ENCODE assay signal across 26 cellular contexts in genomic region chr3:40294434-40294833, GRCh38.
"Had no signal": no experiment of that assay in that cellular context is flagged by ENCODE, and none has a peak within 500 bp of the region (broad histone marks: within the 10 kb centered on the region; RNA-seq: fewer than 3 reads in every experiment).

No MANE protein-coding gene starts in this region.

- ATAC-seq: activated CD4-positive, alpha-beta T cell treated with anti-CD3 and anti-CD28 coated beads for 36 hours; activated naive CD4-positive, alpha-beta T cell treated with anti-CD3 and anti-CD28 coated beads, Interleukin-2, amount 50 U/mL, for 72 hours; activated T-cell treated with anti-CD3 and anti-CD28 coated beads, Interleukin-2, amount 50 U/mL, for 72 hours; gastroesophageal sphincter had no signal

- H3K27ac ChIP-seq: ascending aorta, breast epithelium, cardiac muscle cell, colonic mucosa, epithelial cell of prostate, esophagus squamous epithelium, gastroesophageal sphincter had no signal

- H3K9me3 ChIP-seq: ascending aorta, colonic mucosa, esophagus squamous epithelium, gastroesophageal sphincter had no signal

- H3K36me3 ChIP-seq: ascending aorta, breast epithelium, cardiac muscle cell, colonic mucosa, esophagus squamous epithelium had no signal

- DNase-seq: activated CD4-positive, alpha-beta memory T cell treated with anti-CD3 and anti-CD28 coated beads, Interleukin-2, amount 10 ng/mL, durations not matched to agents 7 days and 5 days; activated CD4-positive, alpha-beta T cell treated with anti-CD3 and anti-CD28 coated beads for 36 hours; activated CD4-positive, alpha-beta T cell treated with anti-CD3 and anti-CD28 coated beads, Interleukin-2, amount 10 ng/mL, durations not matched to agents 24 days and 14 days; activated CD4-positive, CD25-positive, alpha-beta regulatory T cell; activated CD4-positive, CD25-positive, alpha-beta regulatory T cell treated with anti-CD3 and anti-CD28 coated beads, Interleukin-2, amount 50 U/mL, for 72 hours; activated CD8-positive, alpha-beta memory T cell treated with anti-CD3 and anti-CD28 coated beads, Interleukin-2, amount 50 U/mL, for 48 hours; activated gamma-delta T cell; activated naive CD4-positive, alpha-beta T cell; activated naive CD4-positive, alpha-beta T cell treated with anti-CD3 and anti-CD28 coated beads, Interleukin-2, amount 10 ng/mL, durations not matched to agents 7 days and 5 days; activated naive CD8-positive, alpha-beta T cell treated with anti-CD3 and anti-CD28 coated beads, Interleukin-2, amount 10 ng/mL, durations not matched to agents 7 days and 5 days; activated T-cell treated with anti-CD3 and anti-CD28 coated beads for 4 hours; activated T-cell treated with anti-CD3 and anti-CD28 coated beads, Interleukin-2, amount 50 U/mL, for 24 hours; activated T-cell treated with anti-CD3 and anti-CD28 coated beads, Interleukin-2, amount 50 U/mL, for 72 hours; central memory CD4-positive, alpha-beta T cell; cerebellar nuclear complex; colonic mucosa; effector CD8-positive, alpha-beta T cell; esophagus squamous epithelium; foreskin melanocyte; T-helper 2 cell had no signal

- H3K4me3 ChIP-seq: ascending aorta, breast epithelium, cardiac muscle cell, colonic mucosa, esophagus squamous epithelium, gastroesophageal sphincter had no signal

- H3K4me1 ChIP-seq: ascending aorta, breast epithelium, colonic mucosa, esophagus squamous epithelium, gastroesophageal sphincter had no signal

- H3K27me3 ChIP-seq: ascending aorta, breast epithelium, cardiac muscle cell, colonic mucosa, esophagus squamous epithelium, gastroesophageal sphincter had no signal
